In the genomic region with DNA sequence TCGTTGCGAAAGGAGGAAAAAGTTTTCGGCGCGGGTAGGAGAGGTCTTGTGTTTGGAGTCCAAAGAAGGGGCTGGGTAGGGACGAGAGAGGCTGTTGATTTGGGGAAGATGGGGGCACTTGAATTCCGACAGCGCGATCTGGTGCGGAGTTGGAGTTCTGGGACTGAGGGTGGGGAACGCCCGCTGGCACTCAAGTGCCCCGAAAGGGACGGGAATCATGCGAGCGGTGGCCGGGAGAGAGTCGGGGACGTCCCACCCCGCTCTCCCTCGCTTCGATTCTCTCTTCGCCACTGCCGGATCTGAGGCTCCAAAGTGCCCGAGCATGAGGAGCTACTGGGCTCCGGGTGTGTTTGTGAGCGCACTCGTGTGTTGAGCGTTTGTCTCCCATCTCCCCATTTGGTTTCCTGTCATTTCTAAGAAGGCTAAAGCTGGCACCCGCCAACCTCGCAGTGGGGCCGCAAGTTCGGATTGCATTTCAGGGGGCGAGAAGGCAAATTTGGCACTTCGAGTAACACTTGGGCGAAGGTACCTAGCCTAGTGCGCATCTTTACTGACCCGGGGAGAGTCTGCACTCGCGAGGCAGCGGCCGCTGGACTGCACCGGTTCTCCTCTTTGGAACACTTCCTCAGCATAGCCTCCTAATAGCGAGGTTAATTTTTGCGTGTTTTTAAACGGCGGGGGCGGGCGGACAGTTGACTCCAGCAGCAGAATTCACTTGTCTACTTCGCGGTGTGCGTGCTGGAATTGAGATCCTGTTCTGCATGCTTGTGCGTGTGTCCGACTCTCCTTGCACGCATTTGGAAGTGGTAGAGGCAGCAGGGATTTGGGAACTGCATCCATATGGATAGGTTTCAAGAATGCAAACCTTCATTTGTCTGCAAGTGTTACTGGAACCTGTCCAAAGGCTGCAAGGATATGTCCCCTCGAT, we compare ENCODE assay signal across 9 cellular contexts. TPM values are rescaled to one million over a fixed set of nuclear protein-coding genes. Genes with fewer than 3 reads are reported as not detected.
DNase-seq lines count a peak whose midpoint lies in the region; ATAC-seq and TF ChIP-seq lines count a peak whose summit lies in the region.
"Had no signal": no experiment of that assay in that cellular context is flagged by ENCODE, and none has a peak within 500 bp of the region (broad histone marks: within the 10 kb centered on the region; RNA-seq: fewer than 3 reads in every experiment).

No MANE protein-coding gene starts in this region.

- H3K4me3 ChIP-seq in stomach: peak overlapping the region; percentile 69 to 81 (median 73)

- no peak for TF ChIP-seq POLR2A in stomach (IDR thresholded peaks at IDR 0.05)

- H3K27me3 ChIP-seq in stomach: peaks cover 0 to 29% (median 14%) of the 10 kb centered on the region in 3 donors

- peaks cover 0 to 54% (median 34%) of the 10 kb centered on the region in 4 donors for H3K4me1 ChIP-seq in stomach

- no peak overlapping the region for H3K27ac Mint-ChIP-seq in immature natural killer cell
- H3K27ac Mint-ChIP-seq: CD4-positive, CD25-positive, alpha-beta regulatory T cell had no signal

- no peak for TF ChIP-seq EP300 in stomach (IDR thresholded peaks at IDR 0.05)

- peaks cover 11 to 29% (median 13%) of the 10 kb centered on the region in 3 donors for H3K27me3 Mint-ChIP-seq in immature natural killer cell (ENCODE audit: low read depth in 3 of 3)

- peak overlapping the region; percentile 84 to 93 (median 90) for H3K27ac ChIP-seq in stomach

- no peak for TF ChIP-seq CTCF in stomach (IDR thresholded peaks at IDR 0.05)

- WGBS in stomach, 5 donors: 1 to 8% (median 1%) methylated on average over 33 to 56 of the region's 56 CpGs

- peaks cover 0 to under 1% (median 0%) of the 10 kb centered on the region in 6 donors for H3K9me3 Mint-ChIP-seq in immature natural killer cell

- intact Hi-C loops in stomach (cut with DNase I; ENCODE audit: low total_unique reads) (no loop called here), sciatic nerve (cut with DNase I) (loop anchor here (1.0 kb wide), 1 partner anchor 28 kb away; no protein-coding TSS in a partner anchor)

- no peak for ATAC-seq in sciatic nerve

- H3K36me3 Mint-ChIP-seq in immature natural killer cell: no peaks in the 10 kb centered on the region
- H3K36me3 Mint-ChIP-seq: CD4-positive, CD25-positive, alpha-beta regulatory T cell had no signal

- peaks cover 12 to 27% of the 10 kb centered on the region in 2 donors for H3K4me1 Mint-ChIP-seq in immature natural killer cell

- peak overlapping the region in 4 of 5 donors; percentile 34 to 57 (median 52) for H3K4me3 Mint-ChIP-seq in immature natural killer cell

- no peaks in the 10 kb centered on the region for H3K9me3 ChIP-seq in stomach

- no peaks in the 10 kb centered on the region for H3K36me3 ChIP-seq in stomach

- DNase-seq in NCI-H2227 (lab: John Stamatoyannopoulos, UW; ENCODE audit: unreplicated experiment): peak; percentile 8
- no peak for DNase-seq in NCI-H2227 treated with DMSO at 0.1 percent for 48 hours (lab: John Stamatoyannopoulos, UW)
- peak; percentile 24 to 27 for DNase-seq in activated T-cell treated with anti-CD3 and anti-CD28 coated beads, Interleukin-2, amount 50 U/mL, for 48 hours
- no peak for DNase-seq in immature natural killer cell
- peak; percentile 29 for DNase-seq in stomach
- no peak for DNase-seq in NAMALWA (ENCODE audit: low spot score)
- DNase-seq in sciatic nerve (ENCODE audit: low spot score): no peak
- DNase-seq in NCI-H1694 (lab: John Stamatoyannopoulos, UW): no peak
- DNase-seq: CD4-positive, CD25-positive, alpha-beta regulatory T cell had no signal

RNA-seq across cellular contexts. Expression of a gene that starts 1.2 kb away (rescaled TPM):
- polyA plus RNA-seq in immature natural killer cell (not detected), stomach (1 to 10 TPM in 2 of 3 donors, under 1 TPM in 1; 0.92 to 3.6 (median 2.5) TPM)
- total RNA-seq in stomach (100 to 1,000 TPM in 1 of 5 donors, 10 to 100 TPM in 2, 1 to 10 TPM in 2; 3.5 to 222 (median 36.7) TPM), sciatic nerve (1.4 TPM)

Comparison
In these comparisons a context has a peak if more than half of its experiments do, and no peak if none do; other contexts are left out.
1. DNase-seq: peak in NCI-H2227 (single experiment), activated T-cell treated with anti-CD3 and anti-CD28 coated beads, Interleukin-2, amount 50 U/mL, for 48 hours (2 of 2) and stomach (single experiment); none in NCI-H2227 treated with DMSO at 0.1 percent for 48 hours (single experiment), immature natural killer cell (0 of 3), NAMALWA (single experiment), sciatic nerve (single experiment) and NCI-H1694 (single experiment).